ENCODE assay signal across 1 cellular context in genomic region chr22:21629262-21630149, GRCh38.
TF ChIP-seq lines count a peak whose summit lies in the region.

Gene YDJC, minus strand, starts transcription at chr22:21630022. Its CDS starts 8 bp downstream, at chr22:21630014.

TF ChIP-seq in HEK293, 187 proteins besides CTCF, POLR2A, EP300 and RAD21 (continued from another document):
- peak; percentile 83 for TF ChIP-seq ZBTB11 (tag by site-specific recombination; conservative IDR thresholded peaks at IDR 0.05; ENCODE audit: low read depth)
- no peak for TF ChIP-seq ATF2 (tag by site-specific recombination; IDR thresholded peaks at IDR 0.05; ENCODE audit: low read depth)
- no peak for TF ChIP-seq ZNF148 (tag by site-specific recombination; IDR thresholded peaks at IDR 0.05; ENCODE audit: borderline replicate concordance)
- peak; percentile 88 for TF ChIP-seq KLF1 (tag by site-specific recombination; IDR thresholded peaks at IDR 0.05)
- TF ChIP-seq ZFP69B (tag by site-specific recombination; IDR thresholded peaks at IDR 0.05), result peak; percentile 97
- TF ChIP-seq ZNF677 (tag by site-specific recombination; IDR thresholded peaks at IDR 0.05), result 0 out of 2 replicates have a peak, but pooled peaks have one; percentile 34
- no peak for TF ChIP-seq ZNF704 (tag by site-specific recombination; IDR thresholded peaks at IDR 0.05)
- no peak for TF ChIP-seq ZNF214 (tag by site-specific recombination; IDR thresholded peaks at IDR 0.05; ENCODE audit: borderline replicate concordance)
- peak; percentile 71; the same call in 1 of the 2 replicates for TF ChIP-seq ZBTB20 (tag by site-specific recombination; IDR thresholded peaks at IDR 0.05)
- TF ChIP-seq ZNF76 (tag by site-specific recombination; IDR thresholded peaks at IDR 0.05; ENCODE audit: borderline replicate concordance, low read depth), result peak; percentile 44; the same call in 1 of the 2 replicates
- TF ChIP-seq ZNF175 (tag by site-specific recombination; IDR thresholded peaks at IDR 0.05), result no peak
